15 cellular contexts compared by ENCODE assay signal in the genomic region with DNA sequence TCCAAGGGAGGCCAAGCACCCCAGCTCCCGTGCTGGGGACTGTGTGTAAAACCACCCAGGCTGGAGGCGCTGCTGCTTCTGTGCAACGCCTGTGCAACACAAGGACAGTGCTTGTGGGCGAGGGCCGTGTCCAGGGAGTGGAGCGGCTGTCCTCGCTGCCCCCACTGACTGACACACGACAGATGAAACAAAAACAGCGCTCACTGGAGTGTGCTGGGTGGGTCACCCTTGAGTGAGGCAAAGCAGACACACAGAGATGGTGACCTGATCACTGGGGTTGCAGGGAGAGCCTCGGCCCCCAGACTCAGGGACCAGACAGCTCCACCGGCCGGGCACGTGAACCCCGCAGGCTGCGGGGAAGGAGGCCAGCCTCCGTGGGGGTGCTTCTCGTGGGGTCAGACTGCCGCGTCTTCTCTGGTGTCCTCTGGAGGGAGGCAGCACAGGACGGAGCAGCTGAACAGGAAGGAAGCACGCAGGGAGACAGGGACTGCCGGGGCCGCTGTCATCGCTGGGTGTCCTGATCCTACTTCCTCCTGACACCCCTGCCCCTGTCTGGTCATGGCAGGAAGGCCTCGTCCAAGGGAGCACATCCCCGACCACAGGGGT.
A peak's percentile ranks its signal among the peaks of the same experiment; 100 is the strongest.
DNase-seq lines count a peak whose midpoint lies in the region; ATAC-seq and TF ChIP-seq lines count a peak whose summit lies in the region.
"Had no signal": no experiment of that assay in that cellular context is flagged by ENCODE, and none has a peak within 500 bp of the region (broad histone marks: within the 10 kb centered on the region; RNA-seq: fewer than 3 reads in every experiment).

No MANE protein-coding gene starts in this region.

- H3K4me1 ChIP-seq in BE2C: peaks cover 25% of the 10 kb centered on the region
- peaks cover 0 to 1% of the 10 kb centered on the region in 2 donors for H3K4me1 ChIP-seq in lung (ENCODE audit: control insufficient read depth in 2 of 2, insufficient read depth in 2 of 2, low read length in 2 of 2)
- H3K4me1 ChIP-seq: heart left ventricle, left ventricle myocardium inferior had no signal

- H3K27ac Mint-ChIP-seq in MCF 10A (ENCODE audit: low read depth, unreplicated experiment): no peak overlapping the region
- H3K27ac Mint-ChIP-seq: activated naive CD8-positive, alpha-beta T cell treated with anti-CD3 and anti-CD28 coated beads for 36 hours; activated T-helper 1 cell treated with anti-CD3 and anti-CD28 coated beads, Interleukin-12 subunit alpha, Interleukin-12 subunit beta, Interleukin-2, Interleukin-4 antibody, amounts not matched to agents 30 ng/mL and 10 ng/mL and 1 ng/mL, durations not matched to agents 14 hours and 24 hours and 36 hours; CD8-positive, alpha-beta memory T cell had no signal

- WGBS in lung, 2 donors: 61 to 63% methylated on average over 26 of the region's 26 CpGs

- no peaks in the 10 kb centered on the region for H3K4me1 Mint-ChIP-seq in MCF 10A (ENCODE audit: insufficient read depth, unreplicated experiment)
- H3K4me1 Mint-ChIP-seq: activated naive CD8-positive, alpha-beta T cell treated with anti-CD3 and anti-CD28 coated beads for 36 hours; CD8-positive, alpha-beta memory T cell had no signal

- no peak overlapping the region for H3K4me3 Mint-ChIP-seq in MCF 10A (ENCODE audit: unreplicated experiment)
- H3K4me3 Mint-ChIP-seq: activated naive CD8-positive, alpha-beta T cell treated with anti-CD3 and anti-CD28 coated beads for 36 hours; activated T-helper 1 cell treated with anti-CD3 and anti-CD28 coated beads, Interleukin-12 subunit alpha, Interleukin-12 subunit beta, Interleukin-2, Interleukin-4 antibody, amounts not matched to agents 30 ng/mL and 10 ng/mL and 1 ng/mL, durations not matched to agents 14 hours and 24 hours and 36 hours; CD8-positive, alpha-beta memory T cell had no signal

- POLR2A ChIA-PET in MCF 10A (lab: Yijun Ruan, JAX): no interaction called here

- intact Hi-C loops in MCF 10A (cut with micrococcal nuclease): no loop called here

- no peak overlapping the region for H3K27ac ChIP-seq in lung (ENCODE audit: low read depth in 1 of 2, low read length in 1 of 2)
- H3K27ac ChIP-seq: heart left ventricle, left ventricle myocardium inferior had no signal

- no peaks in the 10 kb centered on the region for H3K9me3 ChIP-seq in BE2C
- H3K9me3 ChIP-seq in lung (ENCODE audit: control insufficient read depth in 2 of 2, insufficient read depth in 1 of 2, low read length in 1 of 2): peaks cover 0 to 5% of the 10 kb centered on the region in 2 donors
- H3K9me3 ChIP-seq: heart left ventricle, left ventricle myocardium inferior had no signal

- CTCF ChIA-PET in MCF 10A (lab: Yijun Ruan, JAX): interaction anchor here (0.6 kb wide), 1 partner anchor 113 kb away, joined by 3 read pairs; no protein-coding TSS in a partner anchor

- H3K4me3 ChIP-seq in BE2C (ENCODE audit: low read depth, low read length) (no peak overlapping the region; the same call in 1 of the 2 replicates), lung (no peak overlapping the region)
- H3K4me3 ChIP-seq: heart left ventricle, left ventricle myocardium inferior had no signal

- DNase-seq in BE2C: peak; percentile 33
- peak; percentile 18 for DNase-seq in lung (ENCODE audit: low spot score)
- DNase-seq in activated CD4-positive, CD25-positive, alpha-beta regulatory T cell (lab: John Stamatoyannopoulos, UW): no peak
- no peak for DNase-seq in MCF 10A (ENCODE audit: unreplicated experiment)
- DNase-seq: activated CD4-positive, alpha-beta T cell treated with anti-CD3 and anti-CD28 coated beads for 1 hour; activated naive CD8-positive, alpha-beta T cell treated with anti-CD3 and anti-CD28 coated beads for 36 hours; CD8-positive, alpha-beta memory T cell; heart left ventricle; left ventricle myocardium inferior; stimulated activated CD4-positive, alpha-beta T cell treated with anti-CD3 and anti-CD28 coated beads, Interleukin-15, amount 100 ng/mL, for 24 hours had no signal

- no peaks in the 10 kb centered on the region for H3K27me3 Mint-ChIP-seq in MCF 10A (ENCODE audit: insufficient read depth, unreplicated experiment)

- no peaks in the 10 kb centered on the region for H3K36me3 Mint-ChIP-seq in MCF 10A (ENCODE audit: insufficient read depth, unreplicated experiment)
- H3K36me3 Mint-ChIP-seq: activated naive CD8-positive, alpha-beta T cell treated with anti-CD3 and anti-CD28 coated beads for 36 hours; CD8-positive, alpha-beta memory T cell had no signal

- BruUV-seq in MCF 10A (replicated peaks; lab: Mats Ljungman, UMichigan): no TSS peak

- TF ChIP-seq CTCF in BE2C (IDR thresholded peaks at IDR 0.05; ENCODE audit: low read depth, low read length) (no peak), lung (IDR thresholded peaks at IDR 0.05; ENCODE audit: control extremely low read depth, extremely low read depth) (no peak), MCF 10A (IDR thresholded peaks at IDR 0.05; ENCODE audit: unreplicated experiment) (no peak)

- ATAC-seq in GM18868 (IDR thresholded peaks at IDR 0.05; ENCODE audit: unreplicated experiment): peak; percentile 15
- peak; percentile 3 for ATAC-seq in HG03139 (IDR thresholded peaks at IDR 0.05; ENCODE audit: unreplicated experiment)
- ATAC-seq in lung (ENCODE audit: insufficient read depth, low FRiP score): no peak
- no peak for ATAC-seq in HG02798 (IDR thresholded peaks at IDR 0.05; ENCODE audit: poor library complexity, unreplicated experiment)
- no peak for ATAC-seq in GM19324 (IDR thresholded peaks at IDR 0.05; ENCODE audit: low FRiP score, unreplicated experiment)

- peaks cover 10% of the 10 kb centered on the region for H3K9me3 Mint-ChIP-seq in MCF 10A (ENCODE audit: unreplicated experiment)
- H3K9me3 Mint-ChIP-seq: activated naive CD8-positive, alpha-beta T cell treated with anti-CD3 and anti-CD28 coated beads for 36 hours; activated T-helper 1 cell treated with anti-CD3 and anti-CD28 coated beads, Interleukin-12 subunit alpha, Interleukin-12 subunit beta, Interleukin-2, Interleukin-4 antibody, amounts not matched to agents 30 ng/mL and 10 ng/mL and 1 ng/mL, durations not matched to agents 14 hours and 24 hours and 36 hours; CD8-positive, alpha-beta memory T cell had no signal

- no peaks in the 10 kb centered on the region for H3K27me3 ChIP-seq in BE2C
- H3K27me3 ChIP-seq in lung (ENCODE audit: control insufficient read depth, insufficient read depth): no peaks in the 10 kb centered on the region

- H3K36me3 ChIP-seq in BE2C: no peaks in the 10 kb centered on the region
- no peaks in the 10 kb centered on the region for H3K36me3 ChIP-seq in lung (ENCODE audit: control insufficient read depth in 2 of 2, insufficient read depth in 2 of 2, low read length in 2 of 2)
- H3K36me3 ChIP-seq: heart left ventricle, left ventricle myocardium inferior had no signal

Comparison
In these comparisons a context has a peak if more than half of its experiments do, and no peak if none do; other contexts are left out.
1. DNase-seq: peak in BE2C (single experiment) and lung (single experiment); none in activated CD4-positive, CD25-positive, alpha-beta regulatory T cell (0 of 4) and MCF 10A (single experiment).
2. ATAC-seq: peak in GM18868 (single experiment) and HG03139 (single experiment); none in lung (single experiment), HG02798 (single experiment) and GM19324 (single experiment).